ENCODE assay signal across 16 cellular contexts in genomic region chr6:52376763-52377162, GRCh38. TPM values are rescaled to one million over a fixed set of nuclear protein-coding genes. Genes with fewer than 3 reads are reported as not detected.
A peak's percentile ranks its signal among the peaks of the same experiment; 100 is the strongest.
DNase-seq lines count a peak whose midpoint lies in the region; ATAC-seq, FAIRE-seq and TF ChIP-seq lines count a peak whose summit lies in the region.
"Had no signal": no experiment of that assay in that cellular context is flagged by ENCODE, and none has a peak within 500 bp of the region (broad histone marks: within the 10 kb centered on the region; RNA-seq: fewer than 3 reads in every experiment).

No MANE protein-coding gene starts in this region.

- H3K27ac ChIP-seq in CD4-positive, alpha-beta T cell (ENCODE audit: low read depth, low read length): peak overlapping the region; percentile 44
- H3K27ac ChIP-seq: upper lobe of right lung had no signal

- H3K36me3 ChIP-seq in mucosa of descending colon (ENCODE audit: low read depth): no peaks in the 10 kb centered on the region
- H3K36me3 ChIP-seq: upper lobe of right lung had no signal

- H3K9me3 ChIP-seq in CD4-positive, alpha-beta T cell (ENCODE audit: control insufficient read depth, low read length): no peaks in the 10 kb centered on the region
- no peaks in the 10 kb centered on the region for H3K9me3 ChIP-seq in mucosa of descending colon
- H3K9me3 ChIP-seq: upper lobe of right lung had no signal

- peak; percentile 29 for FAIRE-seq in GM18507 (lab: Jason Lieb, UNC)
- FAIRE-seq: endometrium had no signal

- H3K4me1 ChIP-seq in mucosa of descending colon (ENCODE audit: low read depth): peaks cover 24% of the 10 kb centered on the region

- TF ChIP-seq CTCF in CD4-positive, alpha-beta T cell (IDR thresholded peaks at IDR 0.05): no peak
- TF ChIP-seq CTCF in mucosa of descending colon (IDR thresholded peaks at IDR 0.05): no peak

- intact Hi-C loops in CD4-positive, alpha-beta T cell (cut with DNase I, micrococcal nuclease): loop anchor here in 1 of 2 experiments (2.0 kb wide), 2 partner anchors 14 kb away; partner anchors contain the start of gene PAQR8
- intact Hi-C loops in mucosa of descending colon (cut with DNase I, micrococcal nuclease): no loop called here

- ATAC-seq in CD4-positive, alpha-beta T cell (ENCODE audit: poor library complexity): no peak
- peak; percentile 15 for ATAC-seq in mucosa of descending colon
- no peak for ATAC-seq in GM18519 (IDR thresholded peaks at IDR 0.05; ENCODE audit: low FRiP score, unreplicated experiment)
- ATAC-seq: left lobe of liver, upper lobe of right lung had no signal

- peaks cover 53% of the 10 kb centered on the region for H3K36me3 Mint-ChIP-seq in CD4-positive, alpha-beta T cell (ENCODE audit: low read depth)

- no peaks in the 10 kb centered on the region for H3K27me3 ChIP-seq in CD4-positive, alpha-beta T cell (ENCODE audit: control insufficient read depth, insufficient read depth, low read length)
- H3K27me3 ChIP-seq: upper lobe of right lung had no signal

- DNase-seq in CD4-positive, alpha-beta T cell: no peak
- DNase-seq in GM18507 (ENCODE audit: extremely low spot score, insufficient read length, low read depth): no peak
- peak; percentile 20 for DNase-seq in amniotic epithelial cell (ENCODE audit: low read depth)
- DNase-seq in mucosa of descending colon: no peak
- DNase-seq in NCI-H510A (lab: John Stamatoyannopoulos, UW): no peak
- DNase-seq in epidermal melanocyte (ENCODE audit: insufficient read length, low spot score): no peak
- no peak for DNase-seq in NCI-H82 treated with DMSO at 0.1 percent for 48 hours (lab: John Stamatoyannopoulos, UW; ENCODE audit: unreplicated experiment)
- DNase-seq: activated CD4-positive, CD25-positive, alpha-beta regulatory T cell treated with anti-CD3 and anti-CD28 coated beads, Interleukin-2, amount 50 U/mL, for 72 hours; amniotic stem cell; DMS79; SHP77 treated with DMSO at 0.1 percent for 48 hours; upper lobe of right lung had no signal

- CTCF ChIA-PET in CD4-positive, alpha-beta T cell (lab: Charles Lee): interaction anchor here (1.2 to 1.4 kb wide), 2 partner anchors 14 to 23 kb away, joined by 5 to 6 read pairs; partner anchors contain the start of gene PAQR8

- H3K27ac Mint-ChIP-seq in CD4-positive, alpha-beta T cell: peak overlapping the region; percentile 80

- H3K4me3 ChIP-seq in mucosa of descending colon: no peak overlapping the region
- H3K4me3 ChIP-seq: upper lobe of right lung had no signal

- H3K4me1 Mint-ChIP-seq in CD4-positive, alpha-beta T cell (ENCODE audit: low read depth): peaks cover 83% of the 10 kb centered on the region

- POLR2A ChIA-PET in CD4-positive, alpha-beta T cell (lab: Charles Lee): interaction anchor here (0.9 to 9.0 kb wide), 8 partner anchors 10 to 91 kb away, joined by 3 to 83 read pairs (median 9); partner anchors contain the start of genes MCM3 and PAQR8

- peaks cover 7% of the 10 kb centered on the region for H3K9me3 Mint-ChIP-seq in CD4-positive, alpha-beta T cell
- H3K9me3 Mint-ChIP-seq: stimulated activated effector memory CD8-positive, alpha-beta T cell treated with anti-CD3 and anti-CD28 coated beads, Interleukin-12 subunit alpha, Interleukin-12 subunit beta, amount 100 ng/mL, for 72 hours had no signal

- peak overlapping the region; percentile 70 for H3K4me3 Mint-ChIP-seq in CD4-positive, alpha-beta T cell
- H3K4me3 Mint-ChIP-seq: stimulated activated effector memory CD8-positive, alpha-beta T cell treated with anti-CD3 and anti-CD28 coated beads, Interleukin-12 subunit alpha, Interleukin-12 subunit beta, amount 100 ng/mL, for 72 hours had no signal

- H3K27me3 Mint-ChIP-seq in CD4-positive, alpha-beta T cell: no peaks in the 10 kb centered on the region

RNA-seq across cellular contexts. Expression of gene PAQR8, which starts 14.8 kb away (rescaled TPM):
- 1 to 10 TPM; 1.8 to 1.9 TPM for total RNA-seq in CD4-positive, alpha-beta T cell
- 100 to 1,000 TPM in 1 of 3 donors, 10 to 100 TPM in 2; 70.6 to 184 (median 81.4) TPM for total RNA-seq in mucosa of descending colon

RNA-seq across cellular contexts. Expression of gene EFHC1, which starts 43.4 kb away (rescaled TPM):
- 1 to 10 TPM; 3.4 to 4.8 TPM for total RNA-seq in CD4-positive, alpha-beta T cell
- 10 to 100 TPM; 10.8 to 22.2 (median 20.5) TPM for total RNA-seq in mucosa of descending colon

Comparison
In these comparisons a context has a peak if more than half of its experiments do, and no peak if none do; other contexts are left out.
1. RNA of gene PAQR8, which starts 14.8 kb away (total RNA-seq): 70.6 to 184 TPM in mucosa of descending colon; 1.8 to 1.9 TPM in CD4-positive, alpha-beta T cell; every median in the first group is over 10 times any median in the second.